In the genomic region with DNA sequence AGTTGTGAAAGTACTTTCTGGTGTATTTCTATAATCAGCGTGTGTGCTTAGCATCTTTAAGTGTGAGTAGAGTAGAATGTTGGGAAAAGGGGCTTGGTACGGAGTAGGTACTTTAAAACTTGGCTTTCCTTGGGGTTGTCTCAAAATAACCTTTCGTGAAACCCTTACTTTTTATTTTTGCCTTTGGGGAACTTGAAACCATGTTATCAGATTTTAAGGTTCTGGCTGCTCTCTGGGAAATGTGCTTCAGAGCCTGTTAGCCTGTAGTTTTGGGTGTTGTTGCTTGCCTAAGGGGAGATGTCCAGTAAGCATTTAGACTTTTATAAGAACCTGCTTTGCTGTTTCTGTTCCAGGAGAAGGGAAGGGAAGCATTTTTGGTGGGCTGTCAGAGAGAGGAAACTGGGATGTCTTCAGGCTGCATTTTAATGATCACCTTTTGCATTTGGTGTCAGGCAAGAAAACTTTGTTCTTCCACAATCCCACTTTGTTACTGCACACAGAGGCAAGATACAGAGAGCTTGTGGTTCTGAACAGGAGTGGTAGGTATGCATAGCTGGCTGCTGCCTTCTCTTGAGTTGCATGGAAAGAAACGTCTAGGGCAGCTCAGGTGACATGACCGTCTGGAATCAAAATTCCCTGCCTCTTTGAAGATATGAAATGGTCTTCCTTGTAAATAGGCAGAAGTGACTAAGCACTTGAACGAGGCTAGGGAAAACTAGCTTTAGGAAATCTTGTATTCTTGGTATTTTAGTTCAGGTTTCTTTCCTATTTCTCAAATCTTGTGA, we compare ENCODE assay signal across 1 cellular context.
TF ChIP-seq lines count a peak whose summit lies in the region.

No MANE protein-coding gene starts in this region.

TF ChIP-seq in GM23338, 12 proteins besides CTCF, POLR2A, EP300 and RAD21 (continued from another document):
- TF ChIP-seq, protein P1, sequence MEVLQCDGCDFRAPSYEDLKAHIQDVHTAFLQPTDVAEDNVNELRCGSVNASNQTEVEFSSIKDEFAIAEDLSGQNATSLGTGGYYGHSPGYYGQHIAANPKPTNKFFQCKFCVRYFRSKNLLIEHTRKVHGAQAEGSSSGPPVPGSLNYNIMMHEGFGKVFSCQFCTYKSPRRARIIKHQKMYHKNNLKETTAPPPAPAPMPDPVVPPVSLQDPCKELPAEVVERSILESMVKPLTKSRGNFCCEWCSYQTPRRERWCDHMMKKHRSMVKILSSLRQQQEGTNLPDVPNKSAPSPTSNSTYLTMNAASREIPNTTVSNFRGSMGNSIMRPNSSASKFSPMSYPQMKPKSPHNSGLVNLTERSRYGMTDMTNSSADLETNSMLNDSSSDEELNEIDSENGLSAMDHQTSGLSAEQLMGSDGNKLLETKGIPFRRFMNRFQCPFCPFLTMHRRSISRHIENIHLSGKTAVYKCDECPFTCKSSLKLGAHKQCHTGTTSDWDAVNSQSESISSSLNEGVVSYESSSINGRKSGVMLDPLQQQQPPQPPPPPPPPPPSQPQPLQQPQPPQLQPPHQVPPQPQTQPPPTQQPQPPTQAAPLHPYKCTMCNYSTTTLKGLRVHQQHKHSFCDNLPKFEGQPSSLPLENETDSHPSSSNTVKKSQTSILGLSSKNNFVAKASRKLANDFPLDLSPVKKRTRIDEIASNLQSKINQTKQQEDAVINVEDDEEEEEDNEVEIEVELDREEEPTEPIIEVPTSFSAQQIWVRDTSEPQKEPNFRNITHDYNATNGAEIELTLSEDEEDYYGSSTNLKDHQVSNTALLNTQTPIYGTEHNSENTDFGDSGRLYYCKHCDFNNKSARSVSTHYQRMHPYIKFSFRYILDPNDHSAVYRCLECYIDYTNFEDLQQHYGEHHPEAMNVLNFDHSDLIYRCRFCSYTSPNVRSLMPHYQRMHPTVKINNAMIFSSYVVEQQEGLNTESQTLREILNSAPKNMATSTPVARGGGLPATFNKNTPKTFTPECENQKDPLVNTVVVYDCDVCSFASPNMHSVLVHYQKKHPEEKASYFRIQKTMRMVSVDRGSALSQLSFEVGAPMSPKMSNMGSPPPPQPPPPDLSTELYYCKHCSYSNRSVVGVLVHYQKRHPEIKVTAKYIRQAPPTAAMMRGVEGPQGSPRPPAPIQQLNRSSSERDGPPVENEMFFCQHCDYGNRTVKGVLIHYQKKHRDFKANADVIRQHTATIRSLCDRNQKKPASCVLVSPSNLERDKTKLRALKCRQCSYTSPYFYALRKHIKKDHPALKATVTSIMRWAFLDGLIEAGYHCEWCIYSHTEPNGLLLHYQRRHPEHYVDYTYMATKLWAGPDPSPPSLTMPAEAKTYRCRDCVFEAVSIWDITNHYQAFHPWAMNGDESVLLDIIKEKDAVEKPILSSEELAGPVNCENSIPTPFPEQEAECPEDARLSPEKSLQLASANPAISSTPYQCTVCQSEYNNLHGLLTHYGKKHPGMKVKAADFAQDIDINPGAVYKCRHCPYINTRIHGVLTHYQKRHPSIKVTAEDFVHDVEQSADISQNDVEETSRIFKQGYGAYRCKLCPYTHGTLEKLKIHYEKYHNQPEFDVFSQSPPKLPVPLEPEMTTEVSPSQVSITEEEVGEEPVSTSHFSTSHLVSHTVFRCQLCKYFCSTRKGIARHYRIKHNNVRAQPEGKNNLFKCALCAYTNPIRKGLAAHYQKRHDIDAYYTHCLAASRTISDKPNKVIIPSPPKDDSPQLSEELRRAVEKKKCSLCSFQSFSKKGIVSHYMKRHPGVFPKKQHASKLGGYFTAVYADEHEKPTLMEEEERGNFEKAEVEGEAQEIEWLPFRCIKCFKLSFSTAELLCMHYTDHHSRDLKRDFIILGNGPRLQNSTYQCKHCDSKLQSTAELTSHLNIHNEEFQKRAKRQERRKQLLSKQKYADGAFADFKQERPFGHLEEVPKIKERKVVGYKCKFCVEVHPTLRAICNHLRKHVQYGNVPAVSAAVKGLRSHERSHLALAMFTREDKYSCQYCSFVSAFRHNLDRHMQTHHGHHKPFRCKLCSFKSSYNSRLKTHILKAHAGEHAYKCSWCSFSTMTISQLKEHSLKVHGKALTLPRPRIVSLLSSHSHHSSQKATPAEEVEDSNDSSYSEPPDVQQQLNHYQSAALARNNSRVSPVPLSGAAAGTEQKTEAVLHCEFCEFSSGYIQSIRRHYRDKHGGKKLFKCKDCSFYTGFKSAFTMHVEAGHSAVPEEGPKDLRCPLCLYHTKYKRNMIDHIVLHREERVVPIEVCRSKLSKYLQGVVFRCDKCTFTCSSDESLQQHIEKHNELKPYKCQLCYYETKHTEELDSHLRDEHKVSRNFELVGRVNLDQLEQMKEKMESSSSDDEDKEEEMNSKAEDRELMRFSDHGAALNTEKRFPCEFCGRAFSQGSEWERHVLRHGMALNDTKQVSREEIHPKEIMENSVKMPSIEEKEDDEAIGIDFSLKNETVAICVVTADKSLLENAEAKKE (CRISPR knock-in tag; IDR thresholded peaks at IDR 0.05) = no peak
